In genomic region chr12:131615316-131616053, GRCh38 we compare ENCODE assay signal across 2 cellular contexts.
TF ChIP-seq lines count a peak whose summit lies in the region.

No MANE protein-coding gene starts in this region.

TF ChIP-seq in SK-N-SH treated with all-trans-retinoic acid at 6 μM for 48 hours, 23 proteins besides CTCF, POLR2A, EP300 and RAD21 (continued from another document):
- TF ChIP-seq TCF4 (CRISPR knock-in tag; IDR thresholded peaks at IDR 0.05; ENCODE audit: borderline replicate concordance): peak; percentile 27; the same call in 1 of the 2 replicates
- TF ChIP-seq ARNTL (CRISPR knock-in tag; IDR thresholded peaks at IDR 0.05; ENCODE audit: borderline replicate concordance, low read depth): no peak
- TF ChIP-seq ZC3H10 (CRISPR knock-in tag; IDR thresholded peaks at IDR 0.05): no peak

TF ChIP-seq in SK-N-SH, 30 proteins besides CTCF, POLR2A, EP300 and RAD21 (continued from another document):
- TF ChIP-seq FOSL2 (IDR thresholded peaks at IDR 0.05; ENCODE audit: borderline replicate concordance, low read depth) (no peak), TCF12 (IDR thresholded peaks at IDR 0.05) (no peak), SIN3A (IDR thresholded peaks at IDR 0.05; ENCODE audit: borderline replicate concordance, low read depth, low read length) (no peak), MEF2A (IDR thresholded peaks at IDR 0.05; ENCODE audit: borderline replicate concordance, low read depth) (no peak)
